1 cellular context compared by ENCODE assay signal in genomic region chr1:44785501-44786137, GRCh38.
TF ChIP-seq lines count a peak whose summit lies in the region.

No MANE protein-coding gene starts in this region.

TF ChIP-seq in HCT116, 20 proteins besides CTCF, POLR2A, EP300 and RAD21 (continued from another document):
- TF ChIP-seq REST (IDR thresholded peaks at IDR 0.05; ENCODE audit: low read depth) (no peak), ELF1 (IDR thresholded peaks at IDR 0.05; ENCODE audit: borderline replicate concordance, low read depth) (no peak)
TF ChIP-seq in HCT116: peak in this region for 0.
